Comparison of ENCODE assay signal across 12 cellular contexts in genomic region chr17:19005442-19005773, GRCh38. TPM values are rescaled to one million over a fixed set of nuclear protein-coding genes. Genes with fewer than 3 reads are reported as not detected.
DNase-seq lines count a peak whose midpoint lies in the region; ATAC-seq and TF ChIP-seq lines count a peak whose summit lies in the region.
"Had no signal": no experiment of that assay in that cellular context is flagged by ENCODE, and none has a peak within 500 bp of the region (broad histone marks: within the 10 kb centered on the region; RNA-seq: fewer than 3 reads in every experiment).

No MANE protein-coding gene starts in this region.

- H2AFZ ChIP-seq in hepatocyte = no peak overlapping the region

- peaks cover 26% of the 10 kb centered on the region for H3K79me2 ChIP-seq in hepatocyte

- peaks cover 14% of the 10 kb centered on the region for H4K20me1 ChIP-seq in hepatocyte (ENCODE audit: insufficient read depth, poor library complexity, severe bottlenecking)

- H3K27me3 ChIP-seq in RWPE2 (ENCODE audit: insufficient read depth, poor library complexity, severe bottlenecking) (no peaks in the 10 kb centered on the region), hepatocyte (no peaks in the 10 kb centered on the region)

- H3K4me3 Mint-ChIP-seq in T-helper 2 cell treated with Interferon-gamma antibody and Interleukin-4, amounts not matched to agents 5 μg/mL and 100 μg/mL, for 36 hours = peak overlapping the region; percentile 38
- H3K4me3 Mint-ChIP-seq in stimulated activated memory B cell treated with anti-CD40 and anti-IgM and Interleukin-4, amounts not matched to agents 10 μg/mL and 1 μg/mL and 100 μg/mL, for 72 hours = peak overlapping the region; percentile 23

- H3K27me3 Mint-ChIP-seq in T-helper 2 cell treated with Interferon-gamma antibody and Interleukin-4, amounts not matched to agents 5 μg/mL and 100 μg/mL, for 36 hours (ENCODE audit: low read depth) = peaks cover 12% of the 10 kb centered on the region
- H3K27me3 Mint-ChIP-seq in stimulated activated memory B cell treated with anti-CD40 and anti-IgM and Interleukin-4, amounts not matched to agents 10 μg/mL and 1 μg/mL and 100 μg/mL, for 72 hours = no peaks in the 10 kb centered on the region

- H3K9me3 ChIP-seq in RWPE2 (ENCODE audit: severe bottlenecking) (no peaks in the 10 kb centered on the region), hepatocyte (ENCODE audit: low read depth) (no peaks in the 10 kb centered on the region)
- H3K9me3 ChIP-seq: left lung, SK-N-SH had no signal

- H3K9me3 Mint-ChIP-seq in T-helper 2 cell treated with Interferon-gamma antibody and Interleukin-4, amounts not matched to agents 5 μg/mL and 100 μg/mL, for 36 hours = no peaks in the 10 kb centered on the region
- no peaks in the 10 kb centered on the region for H3K9me3 Mint-ChIP-seq in stimulated activated memory B cell treated with anti-CD40 and anti-IgM and Interleukin-4, amounts not matched to agents 10 μg/mL and 1 μg/mL and 100 μg/mL, for 72 hours

- H3K36me3 ChIP-seq in RWPE2 (ENCODE audit: low read depth) = peaks cover 26% of the 10 kb centered on the region
- H3K36me3 ChIP-seq in hepatocyte (replicated peaks; ENCODE audit: insufficient read depth, low read depth) = no peaks in the 10 kb centered on the region

- H3K4me1 Mint-ChIP-seq in T-helper 2 cell treated with Interferon-gamma antibody and Interleukin-4, amounts not matched to agents 5 μg/mL and 100 μg/mL, for 36 hours (ENCODE audit: low read depth) = peaks cover 24% of the 10 kb centered on the region
- H3K4me1 Mint-ChIP-seq in stimulated activated memory B cell treated with anti-CD40 and anti-IgM and Interleukin-4, amounts not matched to agents 10 μg/mL and 1 μg/mL and 100 μg/mL, for 72 hours = peaks cover 48% of the 10 kb centered on the region

- peak overlapping the region; percentile 97 for H3K4me2 ChIP-seq in hepatocyte

- no peaks in the 10 kb centered on the region for H3K9me2 ChIP-seq in hepatocyte (replicated peaks; ENCODE audit: insufficient read depth)
- H3K9me2 ChIP-seq: SK-N-SH had no signal

- no peak for ATAC-seq in RWPE2 (ENCODE audit: low read depth)
- no peak for ATAC-seq in stimulated activated memory B cell treated with anti-CD40 and anti-IgM and Interleukin-4, amounts not matched to agents 10 μg/mL and 1 μg/mL and 100 μg/mL, for 72 hours

- H3K4me3 ChIP-seq in RWPE2 (ENCODE audit: severe bottlenecking) (no peak overlapping the region), hepatocyte (no peak overlapping the region)

- TF ChIP-seq CTCF in RWPE2 (IDR thresholded peaks at IDR 0.05; ENCODE audit: poor library complexity, severe bottlenecking) (no peak), hepatocyte (IDR thresholded peaks at IDR 0.05; ENCODE audit: poor library complexity) (no peak)

- no peak overlapping the region for H3K27ac Mint-ChIP-seq in T-helper 2 cell treated with Interferon-gamma antibody and Interleukin-4, amounts not matched to agents 5 μg/mL and 100 μg/mL, for 36 hours
- H3K27ac Mint-ChIP-seq in stimulated activated memory B cell treated with anti-CD40 and anti-IgM and Interleukin-4, amounts not matched to agents 10 μg/mL and 1 μg/mL and 100 μg/mL, for 72 hours = peak overlapping the region; percentile 81

- H3K4me1 ChIP-seq in RWPE2 (ENCODE audit: insufficient read depth, poor library complexity, severe bottlenecking) = peaks cover 20% of the 10 kb centered on the region
- H3K4me1 ChIP-seq in hepatocyte (ENCODE audit: insufficient read depth) = peaks cover 33% of the 10 kb centered on the region

- peaks cover 5% of the 10 kb centered on the region for H3K36me3 Mint-ChIP-seq in T-helper 2 cell treated with Interferon-gamma antibody and Interleukin-4, amounts not matched to agents 5 μg/mL and 100 μg/mL, for 36 hours (ENCODE audit: low read depth)
- H3K36me3 Mint-ChIP-seq in stimulated activated memory B cell treated with anti-CD40 and anti-IgM and Interleukin-4, amounts not matched to agents 10 μg/mL and 1 μg/mL and 100 μg/mL, for 72 hours = peaks cover 4% of the 10 kb centered on the region

- no peak for DNase-seq in T-helper 2 cell treated with Interferon-gamma antibody and Interleukin-4, amounts not matched to agents 5 μg/mL and 100 μg/mL, for 36 hours (ENCODE audit: low spot score)
- no peak for DNase-seq in T-helper 2 cell
- DNase-seq in RWPE2 (ENCODE audit: low spot score) = no peak
- no peak for DNase-seq in hepatocyte (ENCODE audit: low spot score)
- no peak for DNase-seq in central memory CD4-positive, alpha-beta T cell
- no peak for DNase-seq in NCI-H1930 (lab: John Stamatoyannopoulos, UW)
- DNase-seq in A172 (ENCODE audit: low spot score) = no peak
- DNase-seq: KBM-7, SK-N-SH had no signal

- peak overlapping the region; percentile 84 for H3K27ac ChIP-seq in RWPE2 (ENCODE audit: poor library complexity, severe bottlenecking)
- peak overlapping the region; percentile 93 for H3K27ac ChIP-seq in hepatocyte

- 90% methylated on average over 6 of the region's 6 CpGs for WGBS in hepatocyte (ENCODE audit: low lambda C conversion rate, missing lambda C conversion rate)

RNA-seq across cellular contexts. Expression of gene FAM83G, which starts 0.8 kb away (rescaled TPM):
- 19.3 and 25.4 TPM in 2 replicates for total RNA-seq in hepatocyte
- 13.9 and 14.7 TPM in 2 replicates for polyA plus RNA-seq in hepatocyte
- 26.3 and 29.5 TPM in 2 replicates for total RNA-seq in A172 (2014; rRNA removed; shearing (Covaris generic))

RNA-seq across cellular contexts. Expression of gene GRAP, which starts 41.3 kb away (rescaled TPM):
- 1.3 TPM in 1 of 2 replicates, not detected in the other for total RNA-seq in hepatocyte
- polyA plus RNA-seq in hepatocyte = 0.54 and 0.81 TPM in 2 replicates
- total RNA-seq in A172 (2014; rRNA removed; shearing (Covaris generic)) = 0.02 TPM in 1 of 2 replicates, not detected in the other

RNA-seq across cellular contexts. Expression of gene SLC5A10, which starts 53.4 kb away (rescaled TPM):
- not detected in 2 replicates for total RNA-seq in hepatocyte
- polyA plus RNA-seq in hepatocyte = 0.22 TPM in 1 of 2 replicates, not detected in the other
- total RNA-seq in A172 (2014; rRNA removed; shearing (Covaris generic)) = 0.22 TPM in 1 of 2 replicates, not detected in the other
- total RNA-seq: A673, left lung had no signal
- polyA plus RNA-seq: SK-N-SH had no signal
